10 cellular contexts compared by ENCODE assay signal in the genomic region with DNA sequence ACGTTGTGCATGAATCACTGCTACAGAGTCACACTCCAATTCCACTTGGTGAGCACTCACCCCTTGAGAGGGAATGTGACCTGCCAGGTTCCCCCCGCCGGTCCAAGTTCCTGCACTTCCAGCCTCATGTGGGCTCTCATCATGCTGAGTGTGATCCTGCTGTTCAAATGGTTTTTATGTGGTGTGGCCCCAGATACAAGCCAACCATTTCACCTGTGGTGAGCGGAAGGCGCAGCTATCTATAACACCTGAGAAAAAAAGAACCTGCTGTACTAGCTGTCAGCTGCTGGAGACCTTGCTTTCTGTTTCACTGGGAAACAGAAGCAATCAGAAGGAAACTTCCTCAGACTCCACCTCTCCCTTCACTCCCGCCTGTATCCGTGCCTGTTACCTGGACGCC.
DNase-seq lines count a peak whose midpoint lies in the region; ATAC-seq and TF ChIP-seq lines count a peak whose summit lies in the region.
"Had no signal": no experiment of that assay in that cellular context is flagged by ENCODE, and none has a peak within 500 bp of the region (broad histone marks: within the 10 kb centered on the region; RNA-seq: fewer than 3 reads in every experiment).

No MANE protein-coding gene starts in this region.

- 51 to 62% methylated on average over 5 to 8 of the region's 8 CpGs for WGBS in transverse colon (ENCODE audit: low coverage in 1 of 2), 2 donors
- 88 to 96% methylated on average over 5 to 8 of the region's 8 CpGs for WGBS in endodermal cell (ENCODE audit: insufficient coverage in 1 of 2, insufficient read length in 1 of 2), 2 experiments

- H3K4me3 Mint-ChIP-seq in activated CD8-positive, alpha-beta memory T cell treated with anti-CD3 and anti-CD28 coated beads, Interleukin-2, amount 10 ng/mL, durations not matched to agents 7 days and 5 days: peak overlapping the region; percentile 68
- H3K4me3 Mint-ChIP-seq in activated CD8-positive, alpha-beta T cell treated with anti-CD3 and anti-CD28 coated beads, Interleukin-2, amount 10 ng/mL, durations not matched to agents 7 days and 5 days: peak overlapping the region; percentile 63
- no peak overlapping the region for H3K4me3 Mint-ChIP-seq in endodermal cell

- H3K27me3 Mint-ChIP-seq in activated CD8-positive, alpha-beta memory T cell treated with anti-CD3 and anti-CD28 coated beads, Interleukin-2, amount 10 ng/mL, durations not matched to agents 7 days and 5 days: no peaks in the 10 kb centered on the region
- no peaks in the 10 kb centered on the region for H3K27me3 Mint-ChIP-seq in activated CD8-positive, alpha-beta T cell treated with anti-CD3 and anti-CD28 coated beads, Interleukin-2, amount 10 ng/mL, durations not matched to agents 7 days and 5 days (ENCODE audit: low read depth)
- H3K27me3 Mint-ChIP-seq in endodermal cell (ENCODE audit: insufficient read depth): peaks cover 1% of the 10 kb centered on the region

- H3K27me3 ChIP-seq in transverse colon (no peaks in the 10 kb centered on the region), endodermal cell (ENCODE audit: control insufficient read depth, insufficient read depth, low read length, poor library complexity, severe bottlenecking) (no peaks in the 10 kb centered on the region)
- H3K27me3 ChIP-seq: brain microvascular endothelial cell had no signal

- H3K4me3 ChIP-seq in transverse colon (no peak overlapping the region), endodermal cell (ENCODE audit: low read length) (no peak overlapping the region)

- H3K27ac Mint-ChIP-seq in activated CD8-positive, alpha-beta memory T cell treated with anti-CD3 and anti-CD28 coated beads, Interleukin-2, amount 10 ng/mL, durations not matched to agents 7 days and 5 days: peak overlapping the region; percentile 18
- H3K27ac Mint-ChIP-seq in activated CD8-positive, alpha-beta T cell treated with anti-CD3 and anti-CD28 coated beads, Interleukin-2, amount 10 ng/mL, durations not matched to agents 7 days and 5 days: peak overlapping the region; percentile 73
- H3K27ac Mint-ChIP-seq in endodermal cell: no peak overlapping the region

- intact Hi-C loops in transverse colon (cut with DNase I; ENCODE audit: low total_unique reads): no loop called here

- no peak for TF ChIP-seq POLR2A in transverse colon (IDR thresholded peaks at IDR 0.05)

- TF ChIP-seq EP300 in transverse colon (IDR thresholded peaks at IDR 0.05; ENCODE audit: low read depth): no peak

- H3K4me1 ChIP-seq in transverse colon (no peaks in the 10 kb centered on the region), endodermal cell (ENCODE audit: control insufficient read depth, insufficient read depth, low read length) (no peaks in the 10 kb centered on the region)

- CTCF ChIA-PET in activated CD8-positive, alpha-beta memory T cell treated with anti-CD3 and anti-CD28 coated beads, Interleukin-2, amount 10 ng/mL, durations not matched to agents 7 days and 5 days (lab: Charles Lee): interaction anchor here (1.6 to 14.8 kb wide), 2 partner anchors 10 to 78 kb away, joined by 7 to 753 read pairs; partner anchors contain the start of gene ID3
- CTCF ChIA-PET in activated CD8-positive, alpha-beta T cell treated with anti-CD3 and anti-CD28 coated beads, Interleukin-2, amount 10 ng/mL, durations not matched to agents 7 days and 5 days (lab: Charles Lee): interaction anchor here (0.9 to 18.1 kb wide), 4 partner anchors 10 to 76 kb away, joined by 4 to 1062 read pairs (median 17); partner anchors contain the start of gene ID3

- TF ChIP-seq CTCF in transverse colon (IDR thresholded peaks at IDR 0.05) (no peak), endodermal cell (conservative IDR thresholded peaks at IDR 0.05) (no peak), omental fat pad (IDR thresholded peaks at IDR 0.05) (no peak)

- no peak overlapping the region for H3K9ac ChIP-seq in endodermal cell (ENCODE audit: extremely low read depth, low read length, poor library complexity, severe bottlenecking)

- ATAC-seq in activated CD8-positive, alpha-beta memory T cell treated with anti-CD3 and anti-CD28 coated beads, Interleukin-2, amount 10 ng/mL, durations not matched to agents 7 days and 5 days: no peak
- peak; percentile 65 for ATAC-seq in activated CD8-positive, alpha-beta T cell treated with anti-CD3 and anti-CD28 coated beads, Interleukin-2, amount 10 ng/mL, durations not matched to agents 7 days and 5 days
- ATAC-seq in HG03571 (IDR thresholded peaks at IDR 0.05; ENCODE audit: unreplicated experiment): no peak
- no peak for ATAC-seq in omental fat pad (ENCODE audit: low FRiP score)

- H3K9me3 Mint-ChIP-seq in activated CD8-positive, alpha-beta memory T cell treated with anti-CD3 and anti-CD28 coated beads, Interleukin-2, amount 10 ng/mL, durations not matched to agents 7 days and 5 days (ENCODE audit: low read depth): peaks cover 3% of the 10 kb centered on the region
- H3K9me3 Mint-ChIP-seq in activated CD8-positive, alpha-beta T cell treated with anti-CD3 and anti-CD28 coated beads, Interleukin-2, amount 10 ng/mL, durations not matched to agents 7 days and 5 days (ENCODE audit: insufficient read depth): no peaks in the 10 kb centered on the region
- H3K9me3 Mint-ChIP-seq in endodermal cell: no peaks in the 10 kb centered on the region

- no peak for DNase-seq in activated CD8-positive, alpha-beta memory T cell treated with anti-CD3 and anti-CD28 coated beads, Interleukin-2, amount 10 ng/mL, durations not matched to agents 7 days and 5 days
- DNase-seq in activated CD8-positive, alpha-beta memory T cell treated with anti-CD3 and anti-CD28 coated beads for 24 hours: no peak
- no peak for DNase-seq in activated CD8-positive, alpha-beta T cell treated with anti-CD3 and anti-CD28 coated beads, Interleukin-2, amount 10 ng/mL, durations not matched to agents 7 days and 5 days
- DNase-seq in left kidney (ENCODE audit: low read depth, low spot score): peak; percentile 52
- DNase-seq in transverse colon: peak; percentile 33
- DNase-seq in endodermal cell: no peak
- DNase-seq in omental fat pad (ENCODE audit: low spot score): no peak
- DNase-seq: brain microvascular endothelial cell, NCI-H510A treated with DMSO at 0.1 percent for 48 hours had no signal

- POLR2A ChIA-PET in activated CD8-positive, alpha-beta T cell treated with anti-CD3 and anti-CD28 coated beads, Interleukin-2, amount 10 ng/mL, durations not matched to agents 7 days and 5 days (lab: Charles Lee): interaction anchor here (0.6 to 1.3 kb wide), 4 partner anchors 68 to 97 kb away, joined by 3 to 5 read pairs (median 3); partner anchors contain the start of gene ID3

- H3K9me3 ChIP-seq in transverse colon: no peaks in the 10 kb centered on the region
- no peaks in the 10 kb centered on the region for H3K9me3 ChIP-seq in endodermal cell (ENCODE audit: control insufficient read depth, low read length)

- no peaks in the 10 kb centered on the region for H3K36me3 Mint-ChIP-seq in activated CD8-positive, alpha-beta memory T cell treated with anti-CD3 and anti-CD28 coated beads, Interleukin-2, amount 10 ng/mL, durations not matched to agents 7 days and 5 days
- no peaks in the 10 kb centered on the region for H3K36me3 Mint-ChIP-seq in activated CD8-positive, alpha-beta T cell treated with anti-CD3 and anti-CD28 coated beads, Interleukin-2, amount 10 ng/mL, durations not matched to agents 7 days and 5 days (ENCODE audit: low read depth)
- no peaks in the 10 kb centered on the region for H3K36me3 Mint-ChIP-seq in endodermal cell (ENCODE audit: low read depth)

- in situ Hi-C loops in transverse colon (cut with MboI; ENCODE audit: low pct_ligation_motif_present in 1 of 4, low pct_unique_long_range_greater_than_20kb in 1 of 4, low sequenced_read_pairs in 3 of 4): no loop called here

- H3K36me3 ChIP-seq in transverse colon (no peaks in the 10 kb centered on the region), endodermal cell (ENCODE audit: control insufficient read depth, insufficient read depth, low read length) (no peaks in the 10 kb centered on the region)
- H3K36me3 ChIP-seq: brain microvascular endothelial cell had no signal

- peak overlapping the region in 2 of 4 donors; percentile 23 to 29 for H3K27ac ChIP-seq in transverse colon
- no peak overlapping the region for H3K27ac ChIP-seq in endodermal cell (ENCODE audit: low read depth, low read length)
- H3K27ac ChIP-seq: brain microvascular endothelial cell had no signal

- peaks cover 27% of the 10 kb centered on the region for H3K4me1 Mint-ChIP-seq in activated CD8-positive, alpha-beta memory T cell treated with anti-CD3 and anti-CD28 coated beads, Interleukin-2, amount 10 ng/mL, durations not matched to agents 7 days and 5 days
- peaks cover 44% of the 10 kb centered on the region for H3K4me1 Mint-ChIP-seq in activated CD8-positive, alpha-beta T cell treated with anti-CD3 and anti-CD28 coated beads, Interleukin-2, amount 10 ng/mL, durations not matched to agents 7 days and 5 days (ENCODE audit: low read depth)
- peaks cover 18% of the 10 kb centered on the region for H3K4me1 Mint-ChIP-seq in endodermal cell

Comparison
In these comparisons a context has a peak if more than half of its experiments do, and no peak if none do; other contexts are left out.
1. DNase-seq: peak in left kidney (single experiment) and transverse colon (single experiment); none in activated CD8-positive, alpha-beta memory T cell treated with anti-CD3 and anti-CD28 coated beads, Interleukin-2, amount 10 ng/mL, durations not matched to agents 7 days and 5 days (single experiment), activated CD8-positive, alpha-beta memory T cell treated with anti-CD3 and anti-CD28 coated beads for 24 hours (single experiment), activated CD8-positive, alpha-beta T cell treated with anti-CD3 and anti-CD28 coated beads, Interleukin-2, amount 10 ng/mL, durations not matched to agents 7 days and 5 days (single experiment), endodermal cell (single experiment) and omental fat pad (single experiment).